ENCODE assay signal across 15 cellular contexts in the genomic region with DNA sequence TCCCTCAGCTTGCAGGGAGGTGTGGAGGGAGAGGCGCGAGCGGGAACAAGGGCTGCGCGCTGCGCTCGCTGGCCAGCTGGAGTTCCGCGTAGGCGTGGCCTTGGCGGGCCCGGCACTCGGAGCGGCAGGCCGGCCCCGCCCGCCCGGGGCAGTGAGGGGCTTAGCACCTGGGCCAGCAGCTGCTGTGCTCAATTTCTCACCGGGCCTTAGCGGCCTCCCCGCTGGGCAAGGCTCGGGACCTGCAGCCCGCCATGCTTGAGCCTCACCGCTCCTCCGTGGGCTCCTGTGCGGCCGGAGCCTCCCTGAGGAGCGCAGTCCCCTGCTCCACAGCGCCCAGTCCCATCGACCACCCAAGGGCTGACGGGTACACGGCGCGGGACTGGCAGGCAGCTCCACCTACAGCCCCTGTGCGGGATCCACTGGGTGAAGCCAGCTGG.
"Had no signal": no experiment of that assay in that cellular context is flagged by ENCODE, and none has a peak within 500 bp of the region (broad histone marks: within the 10 kb centered on the region; RNA-seq: fewer than 3 reads in every experiment).

No MANE protein-coding gene starts in this region.

- H3K9me3 ChIP-seq: gastrocnemius medialis, psoas muscle, right lobe of liver, thyroid gland had no signal

- DNase-seq: activated CD4-positive, CD25-positive, alpha-beta regulatory T cell treated with anti-CD3 and anti-CD28 coated beads, Interleukin-2, amount 50 U/mL, for 72 hours; activated naive CD4-positive, alpha-beta T cell treated with anti-CD3 and anti-CD28 coated beads, Interleukin-2, amount 10 ng/mL, durations not matched to agents 7 days and 5 days; effector memory CD8-positive, alpha-beta T cell; gastrocnemius medialis; occipital lobe; psoas muscle; right lobe of liver; stimulated activated CD4-positive, alpha-beta T cell treated with anti-CD3 and anti-CD28 coated beads, Interleukin-12 subunit alpha, Interleukin-12 subunit beta, amount 100 ng/mL, for 4 hours; thyroid gland had no signal

- H3K4me1 ChIP-seq: gastrocnemius medialis, heart right ventricle, psoas muscle, right lobe of liver, thyroid gland had no signal

- H3K27me3 ChIP-seq: gastrocnemius medialis, heart right ventricle, right lobe of liver, thyroid gland had no signal

- H3K27ac ChIP-seq: gastrocnemius medialis, heart right ventricle, psoas muscle, right lobe of liver, thyroid gland had no signal

- H3K36me3 ChIP-seq: gastrocnemius medialis, heart right ventricle, right lobe of liver, thyroid gland had no signal

- H3K4me3 ChIP-seq: gastrocnemius medialis, heart right ventricle, psoas muscle, right lobe of liver, thyroid gland had no signal

- FAIRE-seq: astrocyte, bronchial epithelial cell had no signal

- ATAC-seq: activated T-helper 17 cell treated with anti-CD3 and anti-CD28 coated beads, Interleukin-2, amount 50 U/mL, for 72 hours; effector memory CD8-positive, alpha-beta T cell; gastrocnemius medialis; heart right ventricle; natural killer cell treated with Interleukin-12 subunit alpha and Interleukin-12 subunit beta and Interleukin-15 and Interleukin-18, amount 100 ng/mL, for 72 hours; psoas muscle; right lobe of liver; stimulated activated effector memory CD8-positive, alpha-beta T cell treated with anti-CD3 and anti-CD28 coated beads, Interleukin-12 subunit alpha, Interleukin-12 subunit beta, amount 100 ng/mL, for 72 hours had no signal
